In genomic region chr12:102816816-102817434, GRCh38 we compare ENCODE assay signal across 8 cellular contexts.
DNase-seq lines count a peak whose midpoint lies in the region; TF ChIP-seq lines count a peak whose summit lies in the region.

No MANE protein-coding gene starts in this region.

- H3K4me3 Mint-ChIP-seq in HFFc6 (no peak overlapping the region), progenitor cell of endocrine pancreas (ENCODE audit: low read depth) (no peak overlapping the region)

- H3K4me1 Mint-ChIP-seq in HFFc6 (ENCODE audit: low read depth) (no peaks in the 10 kb centered on the region), progenitor cell of endocrine pancreas (ENCODE audit: low read depth) (no peaks in the 10 kb centered on the region)

- peaks cover 3% of the 10 kb centered on the region; the same call in 1 of the 2 replicates for H3K27me3 Mint-ChIP-seq in HFFc6 (ENCODE audit: insufficient read depth)
- peaks cover 53% of the 10 kb centered on the region for H3K27me3 Mint-ChIP-seq in progenitor cell of endocrine pancreas

- H3K9me3 Mint-ChIP-seq in HFFc6: no peaks in the 10 kb centered on the region
- H3K9me3 Mint-ChIP-seq in progenitor cell of endocrine pancreas (ENCODE audit: low read depth): no peaks in the 10 kb centered on the region

- H3K27ac Mint-ChIP-seq in HFFc6 (no peak overlapping the region), progenitor cell of endocrine pancreas (no peak overlapping the region)

- TF ChIP-seq CTCF in HFFc6 (IDR thresholded peaks at IDR 0.05) (peak; percentile 85), progenitor cell of endocrine pancreas (IDR thresholded peaks at IDR 0.05; ENCODE audit: unreplicated experiment) (peak; percentile 75)

- DNase-seq in DMS53 (lab: John Stamatoyannopoulos, UW) (peak; percentile 81), HFFc6 (peak; percentile 36), NCI-H82 treated with DMSO at 0.1 percent for 48 hours (lab: John Stamatoyannopoulos, UW; ENCODE audit: unreplicated experiment) (peak; percentile 19), epidermal melanocyte (ENCODE audit: insufficient read length, low spot score) (peak; percentile 53), progenitor cell of endocrine pancreas (ENCODE audit: low spot score, unreplicated experiment) (no peak), 8988T (no peak), GOT3 (lab: John Stamatoyannopoulos, UW) (no peak), HK-2 (ENCODE audit: unreplicated experiment) (no peak)

- H3K36me3 Mint-ChIP-seq in HFFc6 (ENCODE audit: low read depth): no peaks in the 10 kb centered on the region
- H3K36me3 Mint-ChIP-seq in progenitor cell of endocrine pancreas (ENCODE audit: insufficient read depth): no peaks in the 10 kb centered on the region

Comparison
In these comparisons a context has a peak if more than half of its experiments do, and no peak if none do; other contexts are left out.
1. DNase-seq: peak in DMS53 (single experiment), HFFc6 (single experiment), NCI-H82 treated with DMSO at 0.1 percent for 48 hours (single experiment) and epidermal melanocyte (single experiment); none in progenitor cell of endocrine pancreas (single experiment), 8988T (single experiment), GOT3 (single experiment) and HK-2 (single experiment).